In the genomic region with DNA sequence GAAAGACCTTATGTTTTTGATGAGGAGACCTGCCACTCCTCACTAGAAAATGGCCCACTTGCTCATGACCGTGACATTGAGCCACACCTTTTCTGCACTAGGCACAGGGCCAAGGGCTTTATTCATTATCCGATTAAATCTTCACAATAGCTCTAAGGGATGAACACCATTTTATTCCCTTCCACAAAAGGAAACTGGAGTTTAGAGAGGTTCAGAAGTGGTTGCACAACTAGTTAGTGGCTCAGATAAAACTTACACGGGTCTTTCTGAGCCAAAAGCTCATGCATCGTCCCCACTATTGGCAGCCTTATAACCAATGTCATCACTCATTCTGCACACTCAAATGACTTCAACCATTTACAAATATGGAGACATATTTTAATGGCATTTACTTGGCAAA, we compare ENCODE assay signal across 23 cellular contexts. TPM values are rescaled to one million over a fixed set of nuclear protein-coding genes. Genes with fewer than 3 reads are reported as not detected.
DNase-seq lines count a peak whose midpoint lies in the region; ATAC-seq, FAIRE-seq and TF ChIP-seq lines count a peak whose summit lies in the region.
"Had no signal": no experiment of that assay in that cellular context is flagged by ENCODE, and none has a peak within 500 bp of the region (broad histone marks: within the 10 kb centered on the region; RNA-seq: fewer than 3 reads in every experiment).

No MANE protein-coding gene starts in this region.

- dilution Hi-C loops in keratinocyte (cut with MboI; ENCODE audit: extremely low pct_ligation_motif_present, low sequenced_read_pairs): no loop called here

- H3K27me3 ChIP-seq in SJCRH30 (no peaks in the 10 kb centered on the region), keratinocyte (ENCODE audit: control insufficient read depth, extremely low read depth, insufficient read depth, low read length) (no peaks in the 10 kb centered on the region), right lobe of liver (no peaks in the 10 kb centered on the region)
- H3K27me3 ChIP-seq: esophagus squamous epithelium, pancreas, testis had no signal

- no peaks in the 10 kb centered on the region for H3K79me2 ChIP-seq in keratinocyte (ENCODE audit: control insufficient read depth, insufficient read depth, low read length)

- no peak for TF ChIP-seq CTCF in keratinocyte (optimal IDR thresholded peaks at IDR 0.05 in 1 of 3, IDR thresholded peaks at IDR 0.05 in 1 of 3, conservative IDR thresholded peaks at IDR 0.05 in 1 of 3; ENCODE audit: extremely low read depth in 1 of 3, insufficient read depth in 2 of 3, low read length in 3 of 3)
- TF ChIP-seq CTCF in right lobe of liver (IDR thresholded peaks at IDR 0.05): no peak

- WGBS in right lobe of liver (ENCODE audit: insufficient coverage, low coverage, low lambda C conversion rate, missing lambda C conversion rate): 65% methylated on average over 4 of the region's 4 CpGs

- H3K9me3 ChIP-seq in SJCRH30 (replicated peaks) (peaks cover 11% of the 10 kb centered on the region; the same call in 1 of the 2 replicates), keratinocyte (ENCODE audit: control insufficient read depth, low read depth, low read length) (peaks cover 2% of the 10 kb centered on the region), right lobe of liver (no peaks in the 10 kb centered on the region)
- H3K9me3 ChIP-seq: pancreas, testis had no signal

- no peak overlapping the region for H2AFZ ChIP-seq in keratinocyte (ENCODE audit: control insufficient read depth, low read length)

- peaks cover 11% of the 10 kb centered on the region for H3K36me3 ChIP-seq in SJCRH30
- no peaks in the 10 kb centered on the region for H3K36me3 ChIP-seq in keratinocyte (ENCODE audit: control insufficient read depth in 2 of 2, extremely low read depth in 1 of 2, insufficient read depth in 2 of 2, low read length in 2 of 2)
- no peaks in the 10 kb centered on the region for H3K36me3 ChIP-seq in right lobe of liver
- H3K36me3 ChIP-seq: esophagus squamous epithelium, pancreas had no signal

- ATAC-seq in right lobe of liver: no peak
- ATAC-seq: pancreas had no signal

- FAIRE-seq in keratinocyte (lab: Jason Lieb, UNC): peak; percentile 43
- FAIRE-seq: pancreas had no signal

- H3K4me2 ChIP-seq in keratinocyte (ENCODE audit: control insufficient read depth, extremely low read depth, insufficient read depth, low read depth, low read length): no peak overlapping the region

- no peak for TF ChIP-seq POLR2A in right lobe of liver (IDR thresholded peaks at IDR 0.05)

- H3K27ac ChIP-seq in SJCRH30 (no peak overlapping the region), keratinocyte (ENCODE audit: control insufficient read depth, insufficient read depth, low read length) (no peak overlapping the region), right lobe of liver (no peak overlapping the region)
- H3K27ac ChIP-seq: esophagus squamous epithelium, pancreas, testis had no signal

- H3K9ac ChIP-seq in keratinocyte (ENCODE audit: control insufficient read depth, extremely low read depth, insufficient read depth, low read length): no peak overlapping the region

- peaks cover 10% of the 10 kb centered on the region for H3K4me1 ChIP-seq in SJCRH30
- peaks cover 16% of the 10 kb centered on the region for H3K4me1 ChIP-seq in keratinocyte (ENCODE audit: control insufficient read depth, extremely low read depth, insufficient read depth, low read length)
- no peaks in the 10 kb centered on the region for H3K4me1 ChIP-seq in right lobe of liver
- H3K4me1 ChIP-seq: pancreas, testis had no signal

- DNase-seq in D341Med (ENCODE audit: low spot score): peak; percentile 64
- peak; percentile 45 for DNase-seq in NCI-H1105 (lab: John Stamatoyannopoulos, UW)
- peak; percentile 37 to 47 for DNase-seq in SJCRH30
- DNase-seq in keratinocyte (ENCODE audit: low read depth, low spot score): no peak
- DNase-seq in stimulated activated CD4-positive, alpha-beta T cell treated with anti-CD3 and anti-CD28 coated beads, Interleukin-12 subunit alpha, Interleukin-12 subunit beta, amount 100 ng/mL, for 4 hours: no peak
- no peak for DNase-seq in right lobe of liver
- no peak for DNase-seq in central memory CD4-positive, alpha-beta T cell
- no peak for DNase-seq in globus pallidus (ENCODE audit: low spot score)
- DNase-seq: activated CD4-positive, alpha-beta T cell treated with anti-CD3 and anti-CD28 coated beads, Interleukin-2, amount 50 U/mL, for 4 hours; activated CD8-positive, alpha-beta memory T cell treated with anti-CD3 and anti-CD28 coated beads, Interleukin-2, amount 50 U/mL, for 4 hours; activated naive CD8-positive, alpha-beta T cell treated with anti-CD3 and anti-CD28 coated beads for 36 hours; CD4-positive, alpha-beta T cell; DMS53; effector CD8-positive, alpha-beta T cell; esophagus squamous epithelium; HCEC 1CT; KG1; left cardiac atrium; NCI-H1930; NCI-H446 treated with DMSO at 0.1 percent for 48 hours; pancreas; stimulated activated CD4-positive, alpha-beta T cell treated with anti-CD3 and anti-CD28 coated beads, Interleukin-1b, Interleukin-23, amount 100 ng/mL, for 48 hours; testis had no signal

- no peaks in the 10 kb centered on the region for H4K20me1 ChIP-seq in keratinocyte (ENCODE audit: control insufficient read depth, extremely low read depth, insufficient read depth, low read length)

- H3K4me3 ChIP-seq in SJCRH30 (no peak overlapping the region), keratinocyte (ENCODE audit: control insufficient read depth in 2 of 3, extremely low read depth in 1 of 3, insufficient read depth in 2 of 3, low read depth in 1 of 3, low read length in 3 of 3) (no peak overlapping the region), right lobe of liver (no peak overlapping the region)
- H3K4me3 ChIP-seq: esophagus squamous epithelium, pancreas, testis had no signal

- H3K9me1 ChIP-seq in keratinocyte (ENCODE audit: control insufficient read depth, extremely low read depth, insufficient read depth, low read length): no peaks in the 10 kb centered on the region

- intact Hi-C loops in right lobe of liver (cut with DNase I): no loop called here

RNA-seq across cellular contexts. Expression of gene SUSD1, which starts 39.4 kb away (rescaled TPM):
- 17.9 and 19.5 TPM in 2 replicates for total RNA-seq in SJCRH30 (2014; rRNA removed; shearing (Covaris generic))
- polyA plus RNA-seq in keratinocyte: 2.4 to 3.6 TPM (median 3.3 TPM) in 3 replicates
- polyA plus RNA-seq in keratinocyte (2011; ENCODE audit: low read depth): 0.79 TPM
- 1.5 and 2.6 TPM in 2 replicates for polyA plus RNA-seq in keratinocyte (2011; cell fraction: cytosol; rRNA removed)
- 2.6 and 3.6 TPM in 2 replicates for polyA plus RNA-seq in keratinocyte (2011; cell fraction: nucleus; rRNA removed)
- polyA plus RNA-seq in keratinocyte (2012; ENCODE audit: low replicate concordance): 0.73 and 2.9 TPM in 2 replicates
- 2.8 to 8.5 TPM (median 4.1 TPM) in 3 replicates for polyA minus RNA-seq in keratinocyte
- polyA minus RNA-seq in keratinocyte (2011; cell fraction: cytosol; rRNA and poly(A)+ RNA removed): 5.8 TPM
- 4.3 and 7.1 TPM in 2 replicates for polyA minus RNA-seq in keratinocyte (2011; cell fraction: nucleus; rRNA and poly(A)+ RNA removed)
- total RNA-seq in right lobe of liver: 1 to 10 TPM; 2.7 to 7.2 (median 3.9) TPM

Comparison
In these comparisons a context has a peak if more than half of its experiments do, and no peak if none do; other contexts are left out.
1. DNase-seq: peak in D341Med (single experiment), NCI-H1105 (single experiment) and SJCRH30 (2 of 2); none in keratinocyte (single experiment), stimulated activated CD4-positive, alpha-beta T cell treated with anti-CD3 and anti-CD28 coated beads, Interleukin-12 subunit alpha, Interleukin-12 subunit beta, amount 100 ng/mL, for 4 hours (single experiment), right lobe of liver (0 of 3), central memory CD4-positive, alpha-beta T cell (single experiment) and globus pallidus (single experiment).